1 cellular context compared by ENCODE assay signal in genomic region chr12:49026678-49027480, GRCh38.
A peak's percentile ranks its signal among the peaks of the same experiment; 100 is the strongest.
TF ChIP-seq lines count a peak whose summit lies in the region.

No MANE protein-coding gene starts in this region.

TF ChIP-seq in HEK293, 187 proteins besides CTCF, POLR2A, EP300 and RAD21:
- TF ChIP-seq ZNF274 (IDR thresholded peaks at IDR 0.05; ENCODE audit: low read length) (no peak), ZNF274 (tag by site-specific recombination; IDR thresholded peaks at IDR 0.05; ENCODE audit: borderline replicate concordance) (no peak), SP2 (tag by site-specific recombination; IDR thresholded peaks at IDR 0.05) (0 out of 2 replicates have a peak, but pooled peaks have one; percentile 17)
